Comparison of ENCODE assay signal across 9 cellular contexts in the genomic region with DNA sequence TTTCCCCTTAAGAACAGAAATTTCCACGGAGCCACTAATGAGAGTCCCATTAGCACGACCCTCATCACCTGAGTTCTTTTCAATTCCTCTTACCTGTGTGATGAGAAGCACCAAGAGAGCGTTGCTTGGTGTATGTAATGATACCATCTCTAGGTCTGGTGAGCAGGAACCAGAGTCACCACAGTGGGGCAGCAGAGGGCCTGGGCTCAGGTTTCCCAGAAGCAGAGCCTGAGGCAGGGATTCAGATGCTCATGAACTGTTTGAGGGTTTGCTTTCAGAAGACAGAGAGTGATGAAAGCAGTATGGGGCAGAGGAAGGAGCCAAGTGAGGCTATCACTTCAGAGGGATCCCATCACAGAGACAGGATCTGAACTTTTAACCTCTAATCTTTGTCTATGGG. TPM values are rescaled to one million over a fixed set of nuclear protein-coding genes. Genes with fewer than 3 reads are reported as not detected.
DNase-seq lines count a peak whose midpoint lies in the region; ATAC-seq and TF ChIP-seq lines count a peak whose summit lies in the region.
"Had no signal": no experiment of that assay in that cellular context is flagged by ENCODE, and none has a peak within 500 bp of the region (broad histone marks: within the 10 kb centered on the region; RNA-seq: fewer than 3 reads in every experiment).

No MANE protein-coding gene starts in this region.

- ATAC-seq in left lobe of liver (peak; percentile 40), GM19452 (IDR thresholded peaks at IDR 0.05; ENCODE audit: unreplicated experiment) (no peak), HG03469 (IDR thresholded peaks at IDR 0.05; ENCODE audit: unreplicated experiment) (no peak)

- no peaks in the 10 kb centered on the region for H3K27me3 ChIP-seq in BE2C

- no peak overlapping the region for H3K4me3 ChIP-seq in BE2C (ENCODE audit: low read depth, low read length)

- peak; percentile 52 for DNase-seq in BE2C
- peak; percentile 66 for DNase-seq in HuH-7 (ENCODE audit: low spot score)
- peak; percentile 32 for DNase-seq in activated CD4-positive, alpha-beta T cell treated with anti-CD3 and anti-CD28 coated beads, Interleukin-2, amount 50 U/mL, for 1 hour
- DNase-seq in left lobe of liver (ENCODE audit: low spot score), result no peak
- DNase-seq in NCI-H2029 (lab: John Stamatoyannopoulos, UW), result no peak
- no peak for DNase-seq in midbrain (lab: John Stamatoyannopoulos, UW)
- DNase-seq: activated T-cell treated with anti-CD3 and anti-CD28 coated beads, Interleukin-2, amount 50 U/mL, for 4 hours had no signal

- H3K4me1 ChIP-seq in BE2C, result no peaks in the 10 kb centered on the region

- TF ChIP-seq CTCF in BE2C (IDR thresholded peaks at IDR 0.05; ENCODE audit: low read depth, low read length), result peak; percentile 48

- 0 out of 2 replicates have a peak, but pooled peaks cover 2% of the 10 kb centered on the region for H3K9me3 ChIP-seq in BE2C

- H3K36me3 ChIP-seq in BE2C, result no peaks in the 10 kb centered on the region

RNA-seq across cellular contexts. Expression of a gene that starts 3.1 kb away (rescaled TPM):
- polyA plus RNA-seq in BE2C (2012; ENCODE audit: insufficient read depth, insufficient read length, low read depth), result 12.6 TPM
- 6.3 TPM for total RNA-seq in left lobe of liver

RNA-seq across cellular contexts. Expression of a gene that starts 16.1 kb away (rescaled TPM):
- 7.6 TPM for polyA plus RNA-seq in BE2C (2012; ENCODE audit: insufficient read depth, insufficient read length, low read depth)
- total RNA-seq in left lobe of liver, result 15.5 TPM

RNA-seq across cellular contexts. Expression of a gene that starts 32.4 kb away (rescaled TPM):
- 21.0 TPM for polyA plus RNA-seq in BE2C (2012; ENCODE audit: insufficient read depth, insufficient read length, low read depth)
- 0.20 TPM for total RNA-seq in left lobe of liver
- total RNA-seq: activated T-cell treated with anti-CD3 and anti-CD28 coated beads, Interleukin-2, amount 50 U/mL, for 4 hours had no signal

RNA-seq across cellular contexts. Expression of a gene that starts 46.0 kb away (rescaled TPM):
- polyA plus RNA-seq in BE2C (2012; ENCODE audit: insufficient read depth, insufficient read length, low read depth), result 0.77 TPM
- 0.63 TPM for total RNA-seq in left lobe of liver

RNA-seq across cellular contexts. Expression of a gene that starts 46.4 kb away (rescaled TPM):
- 140 TPM for polyA plus RNA-seq in BE2C (2012; ENCODE audit: insufficient read depth, insufficient read length, low read depth)
- total RNA-seq in left lobe of liver, result 30.3 TPM

Comparison
In these comparisons a context has a peak if more than half of its experiments do, and no peak if none do; other contexts are left out.
1. DNase-seq: peak in BE2C (single experiment), HuH-7 (single experiment) and activated CD4-positive, alpha-beta T cell treated with anti-CD3 and anti-CD28 coated beads, Interleukin-2, amount 50 U/mL, for 1 hour (single experiment); none in left lobe of liver (single experiment), NCI-H2029 (single experiment) and midbrain (single experiment).